In the genomic region with DNA sequence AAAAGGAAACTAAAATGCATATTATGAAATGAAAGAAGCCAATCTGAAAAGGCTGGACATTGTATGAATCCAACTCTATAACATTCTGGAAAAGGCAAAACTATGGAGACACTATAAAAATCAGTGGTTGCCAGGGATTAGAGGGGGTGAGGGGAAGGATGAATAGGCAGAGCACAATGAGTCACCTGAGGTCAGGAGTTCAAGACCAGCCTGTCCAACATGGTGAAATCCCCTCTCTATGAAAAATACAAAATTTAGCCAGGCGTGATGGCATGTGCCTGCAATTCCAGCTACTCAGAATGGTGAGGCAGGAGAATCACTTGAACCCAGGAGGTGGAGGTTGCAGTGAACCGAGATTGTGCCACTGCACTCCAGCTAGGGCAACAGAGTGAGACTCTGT, we compare ENCODE assay signal across 30 cellular contexts.
DNase-seq lines count a peak whose midpoint lies in the region; ATAC-seq, FAIRE-seq and TF ChIP-seq lines count a peak whose summit lies in the region.
"Had no signal": no experiment of that assay in that cellular context is flagged by ENCODE, and none has a peak within 500 bp of the region (broad histone marks: within the 10 kb centered on the region; RNA-seq: fewer than 3 reads in every experiment).

No MANE protein-coding gene starts in this region.

- no peak overlapping the region for H2AFZ ChIP-seq in IMR-90 (replicated peaks; ENCODE audit: low read length, poor library complexity)
- H2AFZ ChIP-seq in astrocyte (ENCODE audit: low read depth, low read length), result no peak overlapping the region

- H3K4me3 Mint-ChIP-seq in Caco-2 (ENCODE audit: unreplicated experiment) (no peak overlapping the region), astrocyte (ENCODE audit: unreplicated experiment) (no peak overlapping the region)
- H3K4me3 Mint-ChIP-seq: activated CD4-positive, alpha-beta memory T cell treated with anti-CD3 and anti-CD28 coated beads, Interleukin-2, amount 10 ng/mL, durations not matched to agents 7 days and 5 days; activated naive CD4-positive, alpha-beta T cell treated with anti-CD3 and anti-CD28 coated beads, Interleukin-2, amount 50 U/mL, for 24 hours; naive thymus-derived CD4-positive, alpha-beta T cell had no signal

- H3K27me3 ChIP-seq in Caco-2 (replicated peaks; ENCODE audit: control insufficient read depth, insufficient read depth, low read length) (no peaks in the 10 kb centered on the region), IMR-90 (ENCODE audit: control insufficient read depth, insufficient read depth, low read length) (no peaks in the 10 kb centered on the region), astrocyte (ENCODE audit: insufficient read depth, low read length) (no peaks in the 10 kb centered on the region)
- H3K27me3 ChIP-seq: BE2C, Peyer's patch, SJCRH30, stomach, tibial artery had no signal

- H3K9ac ChIP-seq in IMR-90 (ENCODE audit: low read depth, low read length) (no peak overlapping the region), astrocyte (ENCODE audit: low read length) (no peak overlapping the region)

- no peak overlapping the region for H3K4ac ChIP-seq in IMR-90 (ENCODE audit: low read depth, low read length)

- CTCF ChIA-PET in Caco-2 (lab: Charles Lee), result no interaction called here
- CTCF ChIA-PET in IMR-90 (lab: Yijun Ruan, JAX), result no interaction called here

- no peak for TF ChIP-seq POLR2A in IMR-90 (IDR thresholded peaks at IDR 0.05; ENCODE audit: low read depth, low read length)

- POLR2A ChIA-PET in Caco-2 (lab: Charles Lee), result no interaction called here
- POLR2A ChIA-PET in IMR-90 (lab: Charles Lee; ENCODE audit: unreplicated experiment), result no interaction called here

- H3K23ac ChIP-seq in IMR-90 (ENCODE audit: low read depth, low read length), result no peak overlapping the region

- H3K27me3 Mint-ChIP-seq in Caco-2 (ENCODE audit: insufficient read depth, unreplicated experiment) (no peaks in the 10 kb centered on the region), astrocyte (ENCODE audit: low read depth, unreplicated experiment) (no peaks in the 10 kb centered on the region)
- H3K27me3 Mint-ChIP-seq: activated CD4-positive, alpha-beta memory T cell treated with anti-CD3 and anti-CD28 coated beads, Interleukin-2, amount 10 ng/mL, durations not matched to agents 7 days and 5 days; activated naive CD4-positive, alpha-beta T cell treated with anti-CD3 and anti-CD28 coated beads, Interleukin-2, amount 50 U/mL, for 24 hours; naive thymus-derived CD4-positive, alpha-beta T cell had no signal

- H3K79me2 ChIP-seq in astrocyte (ENCODE audit: insufficient read depth, low read length), result no peaks in the 10 kb centered on the region

- H2BK5ac ChIP-seq in IMR-90 (ENCODE audit: low read depth, low read length, poor library complexity, severe bottlenecking), result no peak overlapping the region

- H3K36me3 Mint-ChIP-seq in Caco-2 (ENCODE audit: insufficient read depth, unreplicated experiment) (no peaks in the 10 kb centered on the region), astrocyte (ENCODE audit: low read depth, unreplicated experiment) (no peaks in the 10 kb centered on the region)
- H3K36me3 Mint-ChIP-seq: activated naive CD4-positive, alpha-beta T cell treated with anti-CD3 and anti-CD28 coated beads, Interleukin-2, amount 50 U/mL, for 24 hours; naive thymus-derived CD4-positive, alpha-beta T cell had no signal

- no peaks in the 10 kb centered on the region for H3K9me3 Mint-ChIP-seq in Caco-2 (ENCODE audit: unreplicated experiment)
- H3K9me3 Mint-ChIP-seq in astrocyte (ENCODE audit: unreplicated experiment), result peaks cover 4% of the 10 kb centered on the region
- H3K9me3 Mint-ChIP-seq: activated CD4-positive, alpha-beta memory T cell treated with anti-CD3 and anti-CD28 coated beads, Interleukin-2, amount 10 ng/mL, durations not matched to agents 7 days and 5 days had no signal

- H4K20me1 ChIP-seq in IMR-90 (ENCODE audit: insufficient read depth, low read length), result no peaks in the 10 kb centered on the region
- no peaks in the 10 kb centered on the region for H4K20me1 ChIP-seq in astrocyte (ENCODE audit: insufficient read depth, low read length)

- no peak overlapping the region for H4K5ac ChIP-seq in IMR-90 (ENCODE audit: low read depth, low read length)

- intact Hi-C loops in Caco-2 (cut with micrococcal nuclease; ENCODE audit: unreplicated experiment), result no loop called here
- intact Hi-C loops in IMR-90 (cut with micrococcal nuclease), result no loop called here

- H3K4me2 ChIP-seq in IMR-90 (ENCODE audit: low read depth, low read length) (no peak overlapping the region), astrocyte (ENCODE audit: low read length) (no peak overlapping the region)

- FAIRE-seq in astrocyte (lab: Jason Lieb, UNC), result peak; percentile 17
- FAIRE-seq: H54, keratinocyte had no signal

- H2BK15ac ChIP-seq in IMR-90 (ENCODE audit: low read depth, low read length), result no peak overlapping the region

- ATAC-seq in IMR-90 (ENCODE audit: low read depth) (no peak), HG02678 (IDR thresholded peaks at IDR 0.05; ENCODE audit: unreplicated experiment) (no peak), HG03354 (IDR thresholded peaks at IDR 0.05; ENCODE audit: poor library complexity, severe bottlenecking, unreplicated experiment) (no peak)
- ATAC-seq: naive thymus-derived CD4-positive, alpha-beta T cell had no signal

- H2BK20ac ChIP-seq in IMR-90 (ENCODE audit: low read depth, low read length), result no peak overlapping the region

- no peak overlapping the region for H4K8ac ChIP-seq in IMR-90 (ENCODE audit: low read depth in 2 of 2, low read length in 2 of 2)

- no peak overlapping the region for H4K91ac ChIP-seq in IMR-90 (ENCODE audit: insufficient read depth, low read depth, low read length)

- no peaks in the 10 kb centered on the region for H3K79me1 ChIP-seq in IMR-90 (ENCODE audit: low read depth in 1 of 2, low read length in 2 of 2)

- no peak overlapping the region for H3K4me3 ChIP-seq in Caco-2 (ENCODE audit: low read depth, low read length)
- H3K4me3 ChIP-seq in IMR-90 (ENCODE audit: insufficient read depth, low read depth, low read length), result no peak overlapping the region
- no peak overlapping the region for H3K4me3 ChIP-seq in astrocyte (ENCODE audit: insufficient read depth, low read depth, low read length)
- H3K4me3 ChIP-seq: Peyer's patch, SJCRH30, skin epidermis, stomach, tibial artery had no signal

- H3K9me3 ChIP-seq in Caco-2, result no peaks in the 10 kb centered on the region
- no peaks in the 10 kb centered on the region for H3K9me3 ChIP-seq in IMR-90 (ENCODE audit: control insufficient read depth, insufficient read depth, low read length)
- no peaks in the 10 kb centered on the region for H3K9me3 ChIP-seq in astrocyte (ENCODE audit: insufficient read depth, low read depth, low read length)
- H3K9me3 ChIP-seq: BE2C, Peyer's patch, SJCRH30, stomach, tibial artery had no signal

- H3K18ac ChIP-seq in IMR-90 (ENCODE audit: low read depth, low read length), result no peak overlapping the region

- H2AK5ac ChIP-seq in IMR-90 (ENCODE audit: low read depth, low read length), result no peak overlapping the region

- H3K27ac ChIP-seq in IMR-90 (ENCODE audit: insufficient read depth, low read length) (no peak overlapping the region), astrocyte (ENCODE audit: low read depth, low read length) (no peak overlapping the region)
- H3K27ac ChIP-seq: Peyer's patch, SJCRH30, skin epidermis, stomach, tibial artery had no signal

- no peak overlapping the region for H2BK120ac ChIP-seq in IMR-90 (ENCODE audit: low read depth, low read length)

- no TSS peak for BruUV-seq in Caco-2 (replicated peaks; lab: Mats Ljungman, UMichigan)
- BruUV-seq in IMR-90 (replicated peaks; lab: Mats Ljungman, UMichigan), result no TSS peak

- dilution Hi-C loops in IMR-90 (cut with HindIII; ENCODE audit: low sequenced_read_pairs, unreplicated experiment), result no loop called here

- H3K56ac ChIP-seq in IMR-90 (ENCODE audit: extremely low read depth, insufficient read depth, low read length), result no peak overlapping the region

- in situ Hi-C loops in IMR-90 (cut with MboI; ENCODE audit: low sequenced_read_pairs), result no loop called here

- H3K14ac ChIP-seq in IMR-90 (replicated peaks; ENCODE audit: low read depth, low read length), result 0 out of 2 replicates have a peak overlapping the region, but pooled peaks have one; percentile 9

- H3K9me1 ChIP-seq in IMR-90 (ENCODE audit: insufficient read depth, low read length), result 0 out of 2 replicates have a peak, but pooled peaks cover 2% of the 10 kb centered on the region

- H3K27ac Mint-ChIP-seq in Caco-2 (ENCODE audit: unreplicated experiment), result peak overlapping the region; percentile 20
- no peak overlapping the region for H3K27ac Mint-ChIP-seq in astrocyte (ENCODE audit: unreplicated experiment)
- H3K27ac Mint-ChIP-seq: activated CD4-positive, alpha-beta memory T cell treated with anti-CD3 and anti-CD28 coated beads, Interleukin-2, amount 10 ng/mL, durations not matched to agents 7 days and 5 days; activated naive CD4-positive, alpha-beta T cell treated with anti-CD3 and anti-CD28 coated beads, Interleukin-2, amount 50 U/mL, for 24 hours; naive thymus-derived CD4-positive, alpha-beta T cell had no signal

- peaks cover 11% of the 10 kb centered on the region for H3K4me1 ChIP-seq in Caco-2
- peaks cover 2% of the 10 kb centered on the region; the same call in 1 of the 2 replicates for H3K4me1 ChIP-seq in IMR-90 (ENCODE audit: control insufficient read depth, insufficient read depth, low read length)
- peaks cover 7% of the 10 kb centered on the region for H3K4me1 ChIP-seq in astrocyte (ENCODE audit: insufficient read depth, low read length)
- H3K4me1 ChIP-seq: Peyer's patch, stomach had no signal

- WGBS in IMR-90 (ENCODE audit: extremely low coverage in 2 of 2, insufficient read length in 1 of 2), 2 experiments, result 81% methylated on average over 2 of the region's 2 CpGs; no CpG with 5 or more reads in 1 of the 2 experiments

- TF ChIP-seq RAD21 in IMR-90 (IDR thresholded peaks at IDR 0.05; ENCODE audit: low read length), result no peak

- no peak overlapping the region for H2AK9ac ChIP-seq in IMR-90 (replicated peaks; ENCODE audit: low read depth, low read length, poor library complexity)

- H3K4me1 Mint-ChIP-seq in Caco-2 (ENCODE audit: low read depth, unreplicated experiment) (peaks cover 4% of the 10 kb centered on the region), astrocyte (ENCODE audit: low read depth, unreplicated experiment) (peaks cover 4% of the 10 kb centered on the region)
- H3K4me1 Mint-ChIP-seq: activated CD4-positive, alpha-beta memory T cell treated with anti-CD3 and anti-CD28 coated beads, Interleukin-2, amount 10 ng/mL, durations not matched to agents 7 days and 5 days; activated naive CD4-positive, alpha-beta T cell treated with anti-CD3 and anti-CD28 coated beads, Interleukin-2, amount 50 U/mL, for 24 hours; naive thymus-derived CD4-positive, alpha-beta T cell had no signal

- TF ChIP-seq CTCF in Caco-2 (IDR thresholded peaks at IDR 0.05; ENCODE audit: insufficient read depth in 1 of 2, low read depth in 1 of 2, low read length in 1 of 2, severe bottlenecking in 1 of 2, unreplicated experiment in 1 of 2), result no peak
- no peak for TF ChIP-seq CTCF in IMR-90 (conservative IDR thresholded peaks at IDR 0.05; ENCODE audit: low read depth, low read length)
- no peak for TF ChIP-seq CTCF in astrocyte (IDR thresholded peaks at IDR 0.05; ENCODE audit: insufficient read depth, low read depth, low read length)

- DNase-seq in Caco-2, result no peak
- DNase-seq in IMR-90, result peak; percentile 19
- DNase-seq in astrocyte (ENCODE audit: low read depth), result peak; percentile 6
- DNase-seq in iris pigment epithelial cell (ENCODE audit: low read depth), result peak; percentile 42
- DNase-seq in NCI-H774 (lab: John Stamatoyannopoulos, UW), result no peak
- DNase-seq in OCI-M1 (lab: John Stamatoyannopoulos, UW), result no peak
- DNase-seq: activated CD4-positive, alpha-beta memory T cell treated with anti-CD3 and anti-CD28 coated beads, Interleukin-2, amount 10 ng/mL, durations not matched to agents 7 days and 5 days; activated CD4-positive, CD25-positive, alpha-beta regulatory T cell treated with anti-CD3 and anti-CD28 coated beads, Interleukin-2, amount 50 U/mL, for 72 hours; activated CD8-positive, alpha-beta memory T cell treated with anti-CD3 and anti-CD28 coated beads, Interleukin-2, amount 50 U/mL, for 48 hours; anterior cingulate cortex; BE2C; caudate nucleus; dermis blood vessel endothelial cell; GF-D8; KG1; midbrain; naive thymus-derived CD4-positive, alpha-beta T cell; NCI-H524 treated with DMSO at 0.1 percent for 48 hours; Peyer's patch; stimulated activated CD8-positive, alpha-beta memory T cell treated with anti-CD3 and anti-CD28 coated beads, Interleukin-4, amount 100 ng/mL, for 48 hours; stomach; T-helper 1 cell; tibial artery had no signal

- H3K36me3 ChIP-seq in Caco-2 (ENCODE audit: control insufficient read depth, insufficient read depth, low read length), result no peaks in the 10 kb centered on the region
- no peaks in the 10 kb centered on the region for H3K36me3 ChIP-seq in IMR-90 (ENCODE audit: control insufficient read depth, insufficient read depth, low read length)
- no peaks in the 10 kb centered on the region for H3K36me3 ChIP-seq in astrocyte (ENCODE audit: insufficient read depth, low read length)
- H3K36me3 ChIP-seq: BE2C, Peyer's patch, SJCRH30, stomach, tibial artery had no signal

Comparison
In these comparisons a context has a peak if more than half of its experiments do, and no peak if none do; other contexts are left out.
1. DNase-seq: peak in IMR-90 (single experiment), astrocyte (single experiment) and iris pigment epithelial cell (single experiment); none in Caco-2 (0 of 2), NCI-H774 (single experiment) and OCI-M1 (single experiment).